In the genomic region with DNA sequence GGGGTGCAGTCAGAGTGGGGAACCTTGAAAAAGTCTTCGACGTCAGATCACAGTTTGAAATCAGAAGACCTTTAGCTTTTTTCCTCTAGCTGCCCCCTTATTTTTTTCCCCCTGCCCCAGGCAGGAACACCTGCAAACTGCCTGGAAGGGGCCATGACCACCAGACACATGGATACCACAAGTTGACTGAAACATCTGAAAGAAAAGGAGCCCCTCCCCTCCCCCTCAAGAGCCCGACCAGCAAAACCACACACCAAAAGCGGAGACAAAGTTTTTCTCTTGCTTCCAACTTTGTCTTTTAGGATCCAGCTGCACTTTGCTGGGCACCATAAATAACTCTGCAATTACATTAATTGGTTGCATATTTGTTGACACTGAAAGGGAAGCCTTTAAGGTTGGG, we compare ENCODE assay signal across 28 cellular contexts. TPM values are rescaled to one million over a fixed set of nuclear protein-coding genes. Genes with fewer than 3 reads are reported as not detected.
DNase-seq lines count a peak whose midpoint lies in the region; ATAC-seq and TF ChIP-seq lines count a peak whose summit lies in the region.
"Had no signal": no experiment of that assay in that cellular context is flagged by ENCODE, and none has a peak within 500 bp of the region (broad histone marks: within the 10 kb centered on the region; RNA-seq: fewer than 3 reads in every experiment).

No MANE protein-coding gene starts in this region.

- H3K4me1 Mint-ChIP-seq in neural crest cell, result peaks cover 67% of the 10 kb centered on the region
- H3K4me1 Mint-ChIP-seq: CD4-positive, CD25-positive, alpha-beta regulatory T cell had no signal

- TF ChIP-seq CTCF in neural crest cell (conservative IDR thresholded peaks at IDR 0.05) (no peak), mucosa of descending colon (IDR thresholded peaks at IDR 0.05) (no peak)

- no peaks in the 10 kb centered on the region for H3K9me3 ChIP-seq in mucosa of descending colon
- H3K9me3 ChIP-seq: BE2C, Peyer's patch had no signal

- H3K4me1 ChIP-seq in mucosa of descending colon (ENCODE audit: low read depth), result no peaks in the 10 kb centered on the region
- H3K4me1 ChIP-seq: BE2C, HAP-1, Peyer's patch had no signal

- H3K9me3 Mint-ChIP-seq in neural crest cell, result no peaks in the 10 kb centered on the region
- H3K9me3 Mint-ChIP-seq: CD4-positive, CD25-positive, alpha-beta regulatory T cell; HFFc6 had no signal

- no peaks in the 10 kb centered on the region for H3K27me3 Mint-ChIP-seq in neural crest cell (ENCODE audit: low read depth)

- ATAC-seq in HG02642 (IDR thresholded peaks at IDR 0.05; ENCODE audit: poor library complexity, unreplicated experiment), result no peak
- no peak for ATAC-seq in mucosa of descending colon

- intact Hi-C loops in mucosa of descending colon (cut with DNase I, micrococcal nuclease), result no loop called here

- H3K27ac Mint-ChIP-seq in neural crest cell (ENCODE audit: unreplicated experiment), result no peak overlapping the region
- H3K27ac Mint-ChIP-seq: CD4-positive, CD25-positive, alpha-beta regulatory T cell; HFFc6 had no signal

- DNase-seq in NCI-H146 (lab: John Stamatoyannopoulos, UW) (peak; percentile 15), NCI-H146 treated with DMSO at 0.1 percent for 48 hours (lab: John Stamatoyannopoulos, UW; ENCODE audit: unreplicated experiment) (no peak), NCI-H69 (lab: John Stamatoyannopoulos, UW) (peak; percentile 56), neural crest cell (ENCODE audit: low read depth, low spot score) (no peak), mucosa of descending colon (no peak), NCI-H82 (lab: John Stamatoyannopoulos, UW) (no peak)
- DNase-seq: 8988T; ACHN; BE2C; CD4-positive, CD25-positive, alpha-beta regulatory T cell; DMS153; GOT3; HFFc6; KBM-7; MV-4-11; NCI-H1105; NCI-H1694 treated with DMSO at 0.1 percent for 48 hours; NCI-H2081; NCI-H345; Peyer's patch; SIG-M5; SW 1271 had no signal

- H3K4me3 ChIP-seq in mucosa of descending colon, result no peak overlapping the region
- H3K4me3 ChIP-seq: HAP-1, Peyer's patch, SK-N-MC had no signal

- no peaks in the 10 kb centered on the region for H3K36me3 Mint-ChIP-seq in neural crest cell (ENCODE audit: low read depth)
- H3K36me3 Mint-ChIP-seq: CD4-positive, CD25-positive, alpha-beta regulatory T cell had no signal

- H3K4me3 Mint-ChIP-seq in neural crest cell, result peak overlapping the region; percentile 9
- H3K4me3 Mint-ChIP-seq: CD4-positive, CD25-positive, alpha-beta regulatory T cell; HFFc6 had no signal

- no peaks in the 10 kb centered on the region for H3K36me3 ChIP-seq in mucosa of descending colon (ENCODE audit: low read depth)
- H3K36me3 ChIP-seq: BE2C, HAP-1, Peyer's patch had no signal

RNA-seq across cellular contexts. Expression of gene SMOC1, which starts 26.3 kb away (rescaled TPM):
- total RNA-seq in neural crest cell, result 189 and 203 TPM in 2 replicates
- 1 to 10 TPM; 1.2 to 2.0 (median 1.7) TPM for total RNA-seq in mucosa of descending colon
- total RNA-seq: CD4-positive, CD25-positive, alpha-beta regulatory T cell; HFFc6; OCI-LY7 had no signal

RNA-seq across cellular contexts. Expression of gene SLC10A1, which starts 55.9 kb away (rescaled TPM):
- total RNA-seq in neural crest cell (not detected in 2 replicates), mucosa of descending colon (not detected)
- total RNA-seq: CD4-positive, CD25-positive, alpha-beta regulatory T cell; HFFc6; LHCN-M2; MCF 10A; OCI-LY7; Peyer's patch had no signal

Comparison
In these comparisons a context has a peak if more than half of its experiments do, and no peak if none do; other contexts are left out.
1. DNase-seq: peak in NCI-H146 (single experiment) and NCI-H69 (single experiment); none in NCI-H146 treated with DMSO at 0.1 percent for 48 hours (single experiment), neural crest cell (single experiment), mucosa of descending colon (0 of 3) and NCI-H82 (single experiment).
2. RNA of gene SMOC1, which starts 26.3 kb away (total RNA-seq): 189 to 203 TPM in neural crest cell; 1.2 to 2.0 TPM in mucosa of descending colon; every median in the first group is over 10 times any median in the second.